ENCODE assay signal across 18 cellular contexts in the genomic region with DNA sequence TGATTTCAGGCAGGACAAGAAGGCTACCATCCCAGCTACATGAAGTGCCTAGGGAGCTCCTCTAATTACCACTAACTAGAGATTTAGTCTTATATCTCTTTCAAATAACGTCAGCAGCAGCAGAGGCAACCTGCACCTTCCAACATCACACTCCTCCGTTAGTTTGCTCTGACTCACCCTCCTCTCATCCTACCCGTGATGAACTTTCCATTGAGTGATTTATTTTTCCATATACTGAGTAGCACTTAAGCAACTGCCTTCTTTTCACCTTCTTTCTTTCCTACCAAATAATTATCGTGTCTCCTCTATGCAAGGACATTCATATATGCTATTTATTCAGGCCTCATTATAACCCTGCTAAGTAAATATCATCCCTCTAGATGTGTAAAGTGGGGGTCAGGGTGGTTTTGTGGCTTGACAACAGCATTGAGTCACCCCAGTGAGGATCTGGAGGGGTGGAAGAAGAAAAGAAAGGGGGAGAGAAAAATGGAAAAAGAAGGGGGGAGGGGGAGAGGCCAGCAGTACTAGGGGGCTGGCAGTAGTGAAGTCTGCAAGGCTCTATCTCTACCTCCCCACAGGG.
DNase-seq lines count a peak whose midpoint lies in the region; ATAC-seq, FAIRE-seq and TF ChIP-seq lines count a peak whose summit lies in the region.
"Had no signal": no experiment of that assay in that cellular context is flagged by ENCODE, and none has a peak within 500 bp of the region (broad histone marks: within the 10 kb centered on the region; RNA-seq: fewer than 3 reads in every experiment).

No MANE protein-coding gene starts in this region.

- H3K27ac Mint-ChIP-seq in stimulated activated naive CD8-positive, alpha-beta T cell treated with anti-CD3 and anti-CD28 coated beads, Interleukin-15, amount 100 ng/mL, for 72 hours: peak overlapping the region in 1 of 2 donors; percentile 6
- H3K27ac Mint-ChIP-seq: nephron had no signal

- H2AFZ ChIP-seq in endothelial cell of umbilical vein (ENCODE audit: low read depth, low read length): no peak overlapping the region

- peaks cover 9% of the 10 kb centered on the region for H3K27me3 Mint-ChIP-seq in stimulated activated naive CD8-positive, alpha-beta T cell treated with anti-CD3 and anti-CD28 coated beads, Interleukin-15, amount 100 ng/mL, for 72 hours

- in situ Hi-C loops in Panc1 (cut with HindIII; ENCODE audit: low pct_unique_long_range_greater_than_20kb, low sequenced_read_pairs): no loop called here

- H3K4me2 ChIP-seq in endothelial cell of umbilical vein (ENCODE audit: insufficient read depth, low read length): no peak overlapping the region

- TF ChIP-seq CTCF in Panc1 (IDR thresholded peaks at IDR 0.05): no peak
- no peak for TF ChIP-seq CTCF in endothelial cell of umbilical vein (IDR thresholded peaks at IDR 0.05; ENCODE audit: extremely low read depth in 1 of 2, insufficient read depth in 1 of 2, low read depth in 1 of 2, low read length in 2 of 2)
- TF ChIP-seq CTCF in lower leg skin (IDR thresholded peaks at IDR 0.05): no peak

- H3K4me3 ChIP-seq in Panc1 (ENCODE audit: low read depth in 2 of 2, low read length in 2 of 2) (no peak overlapping the region), endothelial cell of umbilical vein (replicated peaks in 1 of 3; ENCODE audit: insufficient read depth in 1 of 3, low read depth in 1 of 3, low read length in 3 of 3) (no peak overlapping the region), lower leg skin (ENCODE audit: low read depth, poor library complexity, severe bottlenecking) (no peak overlapping the region)
- H3K4me3 ChIP-seq: heart left ventricle, left ventricle myocardium inferior, MG63, transverse colon had no signal

- no peak for ATAC-seq in Panc1
- ATAC-seq in stimulated activated naive CD8-positive, alpha-beta T cell treated with anti-CD3 and anti-CD28 coated beads, Interleukin-15, amount 100 ng/mL, for 72 hours: peak; percentile 48
- ATAC-seq: heart left ventricle had no signal

- dilution Hi-C loops in endothelial cell of umbilical vein (cut with MboI; ENCODE audit: extremely low pct_ligation_motif_present, low sequenced_read_pairs): no loop called here

- BruUV-seq in Panc1 (replicated peaks; lab: Mats Ljungman, UMichigan) (no TSS peak), endothelial cell of umbilical vein (replicated peaks; lab: Mats Ljungman, UMichigan) (no TSS peak)

- H3K9me1 ChIP-seq in endothelial cell of umbilical vein (replicated peaks; ENCODE audit: control insufficient read depth, extremely low read depth, insufficient read depth, low read length): no peaks in the 10 kb centered on the region

- H3K4me1 Mint-ChIP-seq in stimulated activated naive CD8-positive, alpha-beta T cell treated with anti-CD3 and anti-CD28 coated beads, Interleukin-15, amount 100 ng/mL, for 72 hours: peaks cover 15% of the 10 kb centered on the region
- H3K4me1 Mint-ChIP-seq: nephron had no signal

- intact Hi-C loops in Panc1 (cut with micrococcal nuclease; ENCODE audit: unreplicated experiment) (no loop called here), endothelial cell of umbilical vein (cut with micrococcal nuclease) (loop anchor here (10.0 kb wide), 1 partner anchor 953 kb away; a partner anchor contains a TSS), lower leg skin (cut with DNase I; ENCODE audit: low total_unique reads) (no loop called here)

- CTCF ChIA-PET in Panc1 (lab: Charles Lee): no interaction called here
- CTCF ChIA-PET in endothelial cell of umbilical vein (lab: Charles Lee): interaction anchor here (1.0 to 4.7 kb wide), 3 partner anchors 11 to 252 kb away, joined by 5 to 44 read pairs (median 38); a partner anchor contains a TSS

- peaks cover 78% of the 10 kb centered on the region for H3K79me2 ChIP-seq in endothelial cell of umbilical vein (ENCODE audit: control insufficient read depth, insufficient read depth, low read length)

- no peaks in the 10 kb centered on the region for H3K36me3 ChIP-seq in Panc1 (ENCODE audit: control insufficient read depth, insufficient read depth, low read length)
- H3K36me3 ChIP-seq in endothelial cell of umbilical vein (ENCODE audit: control insufficient read depth in 2 of 2, extremely low read depth in 1 of 2, insufficient read depth in 2 of 2, low read length in 2 of 2): peaks cover 0 to 13% of the 10 kb centered on the region in 2 experiments
- H3K36me3 ChIP-seq: heart left ventricle, left ventricle myocardium inferior, MG63, transverse colon had no signal

- H3K27ac ChIP-seq in Panc1 (ENCODE audit: low read length): no peak overlapping the region
- no peak overlapping the region for H3K27ac ChIP-seq in endothelial cell of umbilical vein (ENCODE audit: insufficient read depth, low read depth, low read length)
- H3K27ac ChIP-seq: heart left ventricle, HL-60, left ventricle myocardium inferior, transverse colon had no signal

- 71 to 79% methylated on average over 4 of the region's 4 CpGs for WGBS in lower leg skin, 2 donors

- POLR2A ChIA-PET in Panc1 (lab: Charles Lee): no interaction called here
- POLR2A ChIA-PET in endothelial cell of umbilical vein (lab: Charles Lee): interaction anchor here (0.7 kb wide), 1 partner anchor 12 kb away, joined by 3 read pairs; no protein-coding TSS in a partner anchor

- H3K9me3 Mint-ChIP-seq in stimulated activated naive CD8-positive, alpha-beta T cell treated with anti-CD3 and anti-CD28 coated beads, Interleukin-15, amount 100 ng/mL, for 72 hours: no peaks in the 10 kb centered on the region
- H3K9me3 Mint-ChIP-seq: nephron had no signal

- H3K4me3 Mint-ChIP-seq in stimulated activated naive CD8-positive, alpha-beta T cell treated with anti-CD3 and anti-CD28 coated beads, Interleukin-15, amount 100 ng/mL, for 72 hours: no peak overlapping the region
- H3K4me3 Mint-ChIP-seq: nephron had no signal

- H3K27me3 ChIP-seq in Panc1 (ENCODE audit: control insufficient read depth, insufficient read depth, low read length) (peaks cover 3% of the 10 kb centered on the region), endothelial cell of umbilical vein (ENCODE audit: control insufficient read depth in 2 of 2, insufficient read depth in 2 of 2, low read length in 2 of 2) (no peaks in the 10 kb centered on the region)
- H3K27me3 ChIP-seq: heart left ventricle, MG63, transverse colon had no signal

- TF ChIP-seq POLR2A in endothelial cell of umbilical vein (IDR thresholded peaks at IDR 0.05; ENCODE audit: low read depth, low read length) (no peak), lower leg skin (IDR thresholded peaks at IDR 0.05) (no peak)

- H4K20me1 ChIP-seq in endothelial cell of umbilical vein (replicated peaks; ENCODE audit: control insufficient read depth, extremely low read depth, insufficient read depth, low read length): no peaks in the 10 kb centered on the region

- no peaks in the 10 kb centered on the region for H3K9me3 ChIP-seq in Panc1 (ENCODE audit: control insufficient read depth, insufficient read depth, low read depth, low read length)
- H3K9me3 ChIP-seq in endothelial cell of umbilical vein (replicated peaks; ENCODE audit: control insufficient read depth, insufficient read depth, low read length): no peaks in the 10 kb centered on the region
- H3K9me3 ChIP-seq: Caco-2, heart left ventricle, left ventricle myocardium inferior, MG63, transverse colon had no signal

- FAIRE-seq in endothelial cell of umbilical vein (lab: Jason Lieb, UNC): no peak

- DNase-seq in stimulated activated CD4-positive, alpha-beta T cell treated with anti-CD3 and anti-CD28 coated beads, Interleukin-1b, Interleukin-23, amount 100 ng/mL, for 48 hours: peak; percentile 18
- DNase-seq in stimulated activated CD4-positive, alpha-beta T cell treated with anti-CD3 and anti-CD28 coated beads, Interleukin-2, amount 100 ng/mL, for 24 hours: no peak
- DNase-seq in Panc1 (ENCODE audit: low read depth, low spot score) (peak; percentile 51), endothelial cell of umbilical vein (ENCODE audit: low read depth, low spot score) (peak; percentile 32), lower leg skin (ENCODE audit: low spot score in 2 of 2) (no peak), NCI-H2081 treated with DMSO at 0.1 percent for 48 hours (lab: John Stamatoyannopoulos, UW) (no peak), AG08395 (ENCODE audit: low spot score) (no peak)
- DNase-seq in stimulated activated naive CD8-positive, alpha-beta T cell treated with anti-CD3 and anti-CD28 coated beads, Interleukin-15, amount 100 ng/mL, for 72 hours: no peak
- DNase-seq: aorta; Caco-2; effector CD8-positive, alpha-beta T cell; heart left ventricle; left ventricle myocardium inferior; MG63; SW 1271; transverse colon had no signal

- H3K4me1 ChIP-seq in Panc1 (ENCODE audit: control insufficient read depth, insufficient read depth, low read length) (no peaks in the 10 kb centered on the region), endothelial cell of umbilical vein (ENCODE audit: control insufficient read depth, extremely low read depth, insufficient read depth, low read length) (peaks cover 76% of the 10 kb centered on the region)
- H3K4me1 ChIP-seq: Caco-2, left ventricle myocardium inferior, transverse colon had no signal

- H3K9ac ChIP-seq in endothelial cell of umbilical vein (replicated peaks; ENCODE audit: extremely low read depth, insufficient read depth, low read length): no peak overlapping the region

TF ChIP-seq in endothelial cell of umbilical vein, 7 proteins besides CTCF, POLR2A, EP300 and RAD21:
- TF ChIP-seq FOS (IDR thresholded peaks at IDR 0.05; ENCODE audit: borderline replicate concordance, insufficient read depth, low read length) (no peak), MYC (IDR thresholded peaks at IDR 0.05; ENCODE audit: low read depth, low read length) (no peak), JUN (IDR thresholded peaks at IDR 0.05; ENCODE audit: borderline replicate concordance, insufficient read depth, insufficient read length, low read depth) (no peak), POLR2AphosphoS5 (IDR thresholded peaks at IDR 0.05; ENCODE audit: insufficient read depth, low read depth, low read length) (no peak), GATA2 (IDR thresholded peaks at IDR 0.05; ENCODE audit: insufficient read depth, insufficient read length, low read depth, low read length) (no peak), EZH2 (IDR thresholded peaks at IDR 0.05; ENCODE audit: borderline replicate concordance, low read depth, low read length, severe bottlenecking) (no peak)
- TF ChIP-seq, protein P1, sequence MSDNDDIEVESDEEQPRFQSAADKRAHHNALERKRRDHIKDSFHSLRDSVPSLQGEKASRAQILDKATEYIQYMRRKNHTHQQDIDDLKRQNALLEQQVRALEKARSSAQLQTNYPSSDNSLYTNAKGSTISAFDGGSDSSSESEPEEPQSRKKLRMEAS (IDR thresholded peaks at IDR 0.05; ENCODE audit: insufficient read depth, insufficient read length): no peak

Comparison
In these comparisons a context has a peak if more than half of its experiments do, and no peak if none do; other contexts are left out.
1. DNase-seq: peak in stimulated activated CD4-positive, alpha-beta T cell treated with anti-CD3 and anti-CD28 coated beads, Interleukin-1b, Interleukin-23, amount 100 ng/mL, for 48 hours (single experiment), Panc1 (single experiment) and endothelial cell of umbilical vein (single experiment); none in stimulated activated CD4-positive, alpha-beta T cell treated with anti-CD3 and anti-CD28 coated beads, Interleukin-2, amount 100 ng/mL, for 24 hours (0 of 2), stimulated activated naive CD8-positive, alpha-beta T cell treated with anti-CD3 and anti-CD28 coated beads, Interleukin-15, amount 100 ng/mL, for 72 hours (0 of 2), lower leg skin (0 of 2), NCI-H2081 treated with DMSO at 0.1 percent for 48 hours (single experiment) and AG08395 (single experiment).